ENCODE assay signal across 11 cellular contexts in genomic region chr9:84123648-84124406, GRCh38.
DNase-seq lines count a peak whose midpoint lies in the region; ATAC-seq and TF ChIP-seq lines count a peak whose summit lies in the region.
"Had no signal": no experiment of that assay in that cellular context is flagged by ENCODE, and none has a peak within 500 bp of the region (broad histone marks: within the 10 kb centered on the region; RNA-seq: fewer than 3 reads in every experiment).

No MANE protein-coding gene starts in this region.

- H3K27ac Mint-ChIP-seq in nephron progenitor cell = peak overlapping the region; percentile 1
- H3K27ac Mint-ChIP-seq: activated T-helper 2 cell treated with anti-CD3 and anti-CD28 coated beads, Interferon-gamma antibody, Interleukin-2, Interleukin-4, amounts not matched to agents 10 μg/mL and 5 μg/mL and 100 μg/mL, durations not matched to agents 14 hours and 24 hours and 36 hours had no signal

- peaks cover 7% of the 10 kb centered on the region for H3K27me3 Mint-ChIP-seq in nephron progenitor cell (ENCODE audit: low read depth, poor library complexity)

- no peak overlapping the region for H3K4me3 ChIP-seq in psoas muscle
- H3K4me3 ChIP-seq: tibial nerve had no signal

- intact Hi-C loops in psoas muscle (cut with DNase I) = no loop called here

- no peak for DNase-seq in nephron progenitor cell
- DNase-seq in activated gamma-delta T cell treated with Interleukin-2 at 50 U/mL for 16 hours = no peak
- no peak for DNase-seq in HuH-7.5 (ENCODE audit: low spot score)
- no peak for DNase-seq in psoas muscle
- no peak for DNase-seq in NCI-H2029 treated with DMSO at 0.1 percent for 48 hours (lab: John Stamatoyannopoulos, UW)

- WGBS in psoas muscle, 3 donors = 62 to 82% (median 66%) methylated on average over 3 of the region's 3 CpGs

- H3K9me3 ChIP-seq in psoas muscle = no peaks in the 10 kb centered on the region
- H3K9me3 ChIP-seq: tibial nerve had no signal

- H3K36me3 Mint-ChIP-seq in nephron progenitor cell (ENCODE audit: low read depth) = no peaks in the 10 kb centered on the region

- H3K27ac ChIP-seq in psoas muscle = no peak overlapping the region
- H3K27ac ChIP-seq: tibial nerve had no signal

- TF ChIP-seq CTCF in nephron progenitor cell (IDR thresholded peaks at IDR 0.05) = no peak
- TF ChIP-seq CTCF in psoas muscle (IDR thresholded peaks at IDR 0.05) = no peak

- H3K9me3 Mint-ChIP-seq in nephron progenitor cell = peaks cover 4% of the 10 kb centered on the region
- H3K9me3 Mint-ChIP-seq: activated T-helper 2 cell treated with anti-CD3 and anti-CD28 coated beads, Interferon-gamma antibody, Interleukin-2, Interleukin-4, amounts not matched to agents 10 μg/mL and 5 μg/mL and 100 μg/mL, durations not matched to agents 14 hours and 24 hours and 36 hours; central memory CD8-positive, alpha-beta T cell had no signal

- peaks cover 12% of the 10 kb centered on the region for H3K4me1 ChIP-seq in psoas muscle

- no peak overlapping the region for H3K4me3 Mint-ChIP-seq in nephron progenitor cell
- H3K4me3 Mint-ChIP-seq: central memory CD8-positive, alpha-beta T cell had no signal

- no peaks in the 10 kb centered on the region for H3K27me3 ChIP-seq in psoas muscle (ENCODE audit: insufficient read depth in 3 of 3, low read length in 2 of 3)
- H3K27me3 ChIP-seq: tibial nerve had no signal

- H3K4me1 Mint-ChIP-seq in nephron progenitor cell = peaks cover 41% of the 10 kb centered on the region
- H3K4me1 Mint-ChIP-seq: central memory CD8-positive, alpha-beta T cell had no signal

- H3K36me3 ChIP-seq in psoas muscle (ENCODE audit: insufficient read depth in 1 of 2, low read depth in 1 of 2) = no peaks in the 10 kb centered on the region
- H3K36me3 ChIP-seq: tibial nerve had no signal

- ATAC-seq in GM19035 (IDR thresholded peaks at IDR 0.05; ENCODE audit: unreplicated experiment) (peak; percentile 97), GM21737 (IDR thresholded peaks at IDR 0.05; ENCODE audit: unreplicated experiment) (peak; percentile 90), HG03196 (IDR thresholded peaks at IDR 0.05; ENCODE audit: unreplicated experiment) (peak; percentile 93), psoas muscle (no peak)

Comparison
In these comparisons a context has a peak if more than half of its experiments do, and no peak if none do; other contexts are left out.
1. ATAC-seq: peak in GM19035 (single experiment), GM21737 (single experiment) and HG03196 (single experiment); none in psoas muscle (0 of 4).